Comparison of ENCODE assay signal across 14 cellular contexts in the genomic region with DNA sequence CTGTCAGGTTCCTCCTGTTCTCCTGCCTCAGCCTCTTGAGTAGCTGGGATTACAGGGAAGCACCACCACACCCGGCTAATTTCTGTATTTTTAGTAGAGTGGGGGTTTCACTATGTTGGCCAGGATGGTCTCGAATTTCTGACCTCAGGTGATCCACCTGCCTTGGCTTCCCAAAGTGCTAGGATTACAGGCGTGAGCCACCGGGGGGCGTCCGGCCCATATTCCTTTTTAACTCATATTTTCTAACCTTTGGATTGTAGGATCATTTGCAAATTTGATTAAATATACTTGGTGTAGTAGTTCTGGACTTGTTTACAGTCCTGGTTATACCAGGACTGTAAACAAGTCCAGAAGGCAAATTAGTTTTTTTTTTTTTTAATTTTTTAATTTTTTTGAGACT. TPM values are rescaled to one million over a fixed set of nuclear protein-coding genes. Genes with fewer than 3 reads are reported as not detected.
DNase-seq lines count a peak whose midpoint lies in the region; ATAC-seq, FAIRE-seq and TF ChIP-seq lines count a peak whose summit lies in the region.
"Had no signal": no experiment of that assay in that cellular context is flagged by ENCODE, and none has a peak within 500 bp of the region (broad histone marks: within the 10 kb centered on the region; RNA-seq: fewer than 3 reads in every experiment).

No MANE protein-coding gene starts in this region.

- H3K36me3 ChIP-seq in DOHH2 (ENCODE audit: control insufficient read depth, low read length), result peaks cover 53% of the 10 kb centered on the region
- H3K36me3 ChIP-seq in GM12878 (ENCODE audit: control insufficient read depth in 2 of 2, insufficient read depth in 2 of 2, low read length in 1 of 2), result peaks cover 0 to 10% of the 10 kb centered on the region in 2 experiments; a peak in 3 of 4 replicates
- H3K36me3 ChIP-seq in mesendoderm (ENCODE audit: control insufficient read depth, insufficient read depth, low read length), result peaks cover 2% of the 10 kb centered on the region
- peaks cover 14% of the 10 kb centered on the region for H3K36me3 ChIP-seq in left ventricle myocardium inferior

- no peak overlapping the region for H3K56ac ChIP-seq in mesendoderm (ENCODE audit: low read length)

- 79% methylated on average over 6 of the region's 6 CpGs for WGBS in GM12878 (ENCODE audit: insufficient coverage, insufficient replicate concordance, low lambda C conversion rate, missing lambda C conversion rate)
- WGBS in mesendoderm (ENCODE audit: extremely low coverage, insufficient coverage, low lambda C conversion rate), result no CpG with 5 or more reads among the region's 6 CpGs

- no peak for TF ChIP-seq EP300 in GM12878 (IDR thresholded peaks at IDR 0.05; ENCODE audit: borderline replicate concordance in 1 of 2, control insufficient read depth in 1 of 2, low read depth in 2 of 2, low read length in 2 of 2)

- peak; percentile 39 for TF ChIP-seq CTCF in DOHH2 (IDR thresholded peaks at IDR 0.05; ENCODE audit: low read depth, low read length, poor library complexity, severe bottlenecking)
- TF ChIP-seq CTCF in LNCAP (IDR thresholded peaks at IDR 0.05), result peak; percentile 50
- TF ChIP-seq CTCF in GM12878 (IDR thresholded peaks at IDR 0.05 in 2 of 3, conservative IDR thresholded peaks at IDR 0.05 in 1 of 3; ENCODE audit: control insufficient read depth in 2 of 3, extremely low read depth in 1 of 3, insufficient read depth in 1 of 3, low read depth in 3 of 3, low read length in 3 of 3), result peak in 1 of 3 experiments; percentile 39; a peak in 2 of 6 replicates
- no peak for TF ChIP-seq CTCF in left ventricle myocardium inferior (IDR thresholded peaks at IDR 0.05; ENCODE audit: borderline replicate concordance)

- peak overlapping the region; percentile 1; the same call in 1 of the 2 replicates for H3K4me2 ChIP-seq in DOHH2 (ENCODE audit: low read length)
- H3K4me2 ChIP-seq in GM12878 (ENCODE audit: control insufficient read depth, insufficient read depth), result peak overlapping the region; percentile 23; the same call in 1 of the 2 replicates
- no peak overlapping the region for H3K4me2 ChIP-seq in mesendoderm (ENCODE audit: low read length)

- no peaks in the 10 kb centered on the region for H3K9me2 ChIP-seq in DOHH2 (replicated peaks; ENCODE audit: control insufficient read depth, low read length)

- H3K18ac ChIP-seq in mesendoderm (ENCODE audit: low read length), result no peak overlapping the region

- H2BK5ac ChIP-seq in mesendoderm (ENCODE audit: low read length), result no peak overlapping the region

- peaks cover 31% of the 10 kb centered on the region for H3K4me1 ChIP-seq in DOHH2 (ENCODE audit: control insufficient read depth, low read length)
- H3K4me1 ChIP-seq in GM12878 (ENCODE audit: control insufficient read depth, insufficient read depth, low read length), result no peaks in the 10 kb centered on the region
- H3K4me1 ChIP-seq in mesendoderm (ENCODE audit: control insufficient read depth, low read depth, low read length), result no peaks in the 10 kb centered on the region
- H3K4me1 ChIP-seq in left ventricle myocardium inferior, result peaks cover 49% of the 10 kb centered on the region

- H3K79me2 ChIP-seq in DOHH2 (ENCODE audit: control insufficient read depth, low read length) (peaks cover 93% of the 10 kb centered on the region), GM12878 (ENCODE audit: control insufficient read depth, insufficient read depth, low read length) (peaks cover 92% of the 10 kb centered on the region), mesendoderm (ENCODE audit: control insufficient read depth, insufficient read depth, low read length) (peaks cover 72% of the 10 kb centered on the region)

- H2BK120ac ChIP-seq in mesendoderm (ENCODE audit: low read depth, low read length), result no peak overlapping the region

- in situ Hi-C loops in GM12878 (cut with MboI), result loop anchor here (25.0 kb wide), 1 partner anchor 1961 kb away; no protein-coding TSS in a partner anchor

- CTCF ChIA-PET in GM12878 (lab: Yijun Ruan, JAX), result interaction anchor here (0.6 kb wide), 1 partner anchor 1940 kb away, joined by 3 read pairs; no protein-coding TSS in a partner anchor

- no peak overlapping the region for H4K8ac ChIP-seq in mesendoderm (ENCODE audit: low read depth, low read length)

- H4K20me1 ChIP-seq in DOHH2 (ENCODE audit: control insufficient read depth, insufficient read depth, low read depth, low read length) (peaks cover 39% of the 10 kb centered on the region), GM12878 (ENCODE audit: control insufficient read depth, insufficient read depth) (peaks cover 4% of the 10 kb centered on the region)

- H2AK5ac ChIP-seq in mesendoderm (ENCODE audit: low read length), result no peak overlapping the region

- SMC1A ChIA-PET in GM12878 (lab: Charles Lee; ENCODE audit: uncharacterized antibody, unreplicated experiment), result interaction anchor here (1.4 kb wide), 1 partner anchor 19 kb away, joined by 3 read pairs; no protein-coding TSS in a partner anchor

- no peak for TF ChIP-seq RAD21 in GM12878 (IDR thresholded peaks at IDR 0.05; ENCODE audit: insufficient read depth, low read depth, low read length)

- no peak for FAIRE-seq in GM12878 (lab: Jason Lieb, UNC)

- DNase-seq in GM12878 (ENCODE audit: low read depth, low spot score) (no peak), mesendoderm (peak; percentile 7), pons (ENCODE audit: low spot score) (no peak), NCI-H524 (lab: John Stamatoyannopoulos, UW) (no peak), RKO (ENCODE audit: low spot score) (no peak), left ventricle myocardium inferior (no peak)
- DNase-seq: activated CD4-positive, alpha-beta T cell treated with anti-CD3 and anti-CD28 coated beads for 4 hours; CD4-positive, CD25-positive, alpha-beta regulatory T cell; NCI-H1048; NCI-H2171 had no signal

- H3K27ac ChIP-seq in DOHH2 (ENCODE audit: low read depth, low read length) (no peak overlapping the region), GM12878 (ENCODE audit: control insufficient read depth, insufficient read depth) (no peak overlapping the region), mesendoderm (ENCODE audit: low read depth, low read length) (no peak overlapping the region), left ventricle myocardium inferior (replicated peaks) (no peak overlapping the region)
- H3K27ac ChIP-seq: epithelial cell of prostate had no signal

- no peak overlapping the region for H3K4ac ChIP-seq in mesendoderm (ENCODE audit: low read depth, low read length)

- no peak for ATAC-seq in GM12878
- ATAC-seq: activated naive CD4-positive, alpha-beta T cell treated with anti-CD3 and anti-CD28 coated beads, Interleukin-2, amount 50 U/mL, for 72 hours had no signal

- no peak overlapping the region for H2BK15ac ChIP-seq in mesendoderm (replicated peaks; ENCODE audit: low read depth)

- no peaks in the 10 kb centered on the region for H3K79me1 ChIP-seq in mesendoderm (ENCODE audit: low read length)

- 0 out of 2 replicates have a peak, but pooled peaks cover 2% of the 10 kb centered on the region for H3F3A ChIP-seq in DOHH2 (ENCODE audit: control insufficient read depth, insufficient read depth)

- no peak overlapping the region for H3K9ac ChIP-seq in GM12878 (ENCODE audit: control insufficient read depth, insufficient read depth, low read length)
- no peak overlapping the region for H3K9ac ChIP-seq in mesendoderm (ENCODE audit: low read length)

- no peak overlapping the region for H2AFZ ChIP-seq in GM12878 (ENCODE audit: control insufficient read depth, low read depth, low read length)

- H3K23ac ChIP-seq in mesendoderm (ENCODE audit: low read length), result no peak overlapping the region

- no peak overlapping the region for H3K4me3 ChIP-seq in DOHH2 (ENCODE audit: low read length)
- H3K4me3 ChIP-seq in GM12878, result peak overlapping the region; percentile 37
- H3K4me3 ChIP-seq in mesendoderm (ENCODE audit: low read length), result no peak overlapping the region
- no peak overlapping the region for H3K4me3 ChIP-seq in left ventricle myocardium inferior

- RAD21 ChIA-PET in GM12878 (lab: Charles Lee; ENCODE audit: unreplicated experiment), result interaction anchor here (0.7 kb wide), 1 partner anchor 132 kb away, joined by 3 read pairs; no protein-coding TSS in a partner anchor

- H3K9me3 ChIP-seq in DOHH2 (ENCODE audit: control insufficient read depth, insufficient read depth, low read length), result no peaks in the 10 kb centered on the region
- no peaks in the 10 kb centered on the region for H3K9me3 ChIP-seq in GM12878 (replicated peaks; ENCODE audit: control insufficient read depth, insufficient read depth, low read length)
- H3K9me3 ChIP-seq in left ventricle myocardium inferior (replicated peaks), result no peaks in the 10 kb centered on the region

- intact Hi-C loops in GM12878 (cut with micrococcal nuclease; ENCODE audit: unreplicated experiment) (no loop called here), left ventricle myocardium inferior (cut with micrococcal nuclease) (no loop called here)

- no peak for TF ChIP-seq POLR2A in GM12878 (IDR thresholded peaks at IDR 0.05; ENCODE audit: low read depth, low read length)

- H3K27me3 ChIP-seq in DOHH2 (ENCODE audit: control insufficient read depth, low read length), result no peaks in the 10 kb centered on the region
- H3K27me3 ChIP-seq in GM12878 (replicated peaks in 1 of 2; ENCODE audit: control insufficient read depth in 2 of 2, insufficient read depth in 2 of 2, low read length in 1 of 2), result no peaks in the 10 kb centered on the region
- no peaks in the 10 kb centered on the region for H3K27me3 ChIP-seq in mesendoderm (ENCODE audit: insufficient read depth, low read length, poor library complexity)
- H3K27me3 ChIP-seq in left ventricle myocardium inferior (ENCODE audit: low read depth), result no peaks in the 10 kb centered on the region

- POLR2A ChIA-PET in GM12878 (lab: Charles Lee), result interaction anchor here (0.7 to 1.0 kb wide), 3 partner anchors 10 to 309 kb away, joined by 3 to 5 read pairs (median 3); no protein-coding TSS in a partner anchor

- no TSS peak for BruUV-seq in GM12878 (replicated peaks; lab: Mats Ljungman, UMichigan)

- H4K5ac ChIP-seq in mesendoderm (ENCODE audit: low read length), result no peak overlapping the region

RNA-seq across cellular contexts. Expression of gene TCERG1, which starts 4.3 kb away (rescaled TPM):
- total RNA-seq in GM12878 (2013; cell fraction: nucleolus; rRNA removed), result 678 and 683 TPM in 2 replicates
- total RNA-seq in GM12878 (2014; rRNA removed) (63.8 and 83.8 TPM in 2 replicates), GM12878 (2014; rRNA removed; fragmentation: Illumina TruSeq; extraction: Trizol) (95.0 and 98.0 TPM in 2 replicates), GM12878 (2021) (81.7 and 91.5 TPM in 2 replicates), left ventricle myocardium inferior (20.1 TPM)
- polyA plus RNA-seq in GM12878 (2011; ENCODE audit: low read depth), result 35.2 TPM
- polyA plus RNA-seq in GM12878 (2011; rRNA removed) (117 and 131 TPM in 2 replicates), GM12878 (2014; fragmentation: Illumina TruSeq; extraction: Trizol) (114 and 154 TPM in 2 replicates), GM12878 (2014; fragmentation: Nextera tagmentation; extraction: Ambion mirVana) (10 to 100 TPM; 51.5 to 65.8 TPM), GM12878 (2014; rRNA removed) (69.1 and 76.4 TPM in 2 replicates), GM12878 (2016; fragmentation: Nextera tagmentation; extraction: Ambion mirVana) (10 to 100 TPM; 91.7 to 99.9 TPM)
- 66.4 and 95.2 TPM in 2 replicates for polyA plus RNA-seq in GM12878 (2011; cell fraction: cytosol; rRNA removed)
- 225 and 246 TPM in 2 replicates for polyA plus RNA-seq in GM12878 (2011; cell fraction: nucleus; rRNA removed)
- 48.7 and 61.6 TPM in 2 replicates for polyA plus RNA-seq in GM12878 (2012)
- 198 and 245 TPM in 2 replicates for polyA minus RNA-seq in GM12878 (2011; rRNA and poly(A)+ RNA removed)
- 23.3 and 39.9 TPM in 2 replicates for polyA minus RNA-seq in GM12878 (2011; cell fraction: cytosol; rRNA and poly(A)+ RNA removed)
- polyA minus RNA-seq in GM12878 (2011; cell fraction: nucleus; rRNA and poly(A)+ RNA removed), result 251 and 372 TPM in 2 replicates
- polyA plus RNA-seq in mesendoderm (2013, experiment 1 of 2), result 110 TPM
- polyA plus RNA-seq in mesendoderm (2013, experiment 2 of 2), result 111 TPM
